Comparison of ENCODE assay signal across 2 cellular contexts in the genomic region with DNA sequence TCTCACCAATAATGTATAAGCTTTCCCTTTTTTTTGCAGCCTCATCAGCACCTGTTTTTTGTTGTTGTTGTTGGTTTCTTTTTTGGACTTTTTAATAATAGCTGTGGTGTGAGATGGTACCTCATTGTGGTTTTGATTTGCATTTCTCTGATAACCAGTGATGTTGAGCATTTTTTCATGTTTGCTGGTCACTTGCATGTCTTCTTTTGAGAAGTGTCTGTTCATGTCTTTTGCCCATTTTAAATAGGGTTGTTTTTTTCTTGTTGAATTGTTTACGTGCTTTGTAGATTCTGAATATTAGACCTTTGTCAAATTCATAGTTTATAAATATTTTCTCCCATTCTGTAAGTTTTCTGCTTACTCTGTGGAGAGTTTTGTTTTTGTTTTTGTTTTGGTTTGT.
A peak's percentile ranks its signal among the peaks of the same experiment; 100 is the strongest.
TF ChIP-seq lines count a peak whose summit lies in the region.

No MANE protein-coding gene starts in this region.

TF ChIP-seq in HCT116, 20 proteins besides CTCF, POLR2A, EP300 and RAD21:
- TF ChIP-seq SP1 (IDR thresholded peaks at IDR 0.05; ENCODE audit: low read depth) = no peak
- no peak for TF ChIP-seq ZFX (IDR thresholded peaks at IDR 0.05)
- 0 out of 2 replicates have a peak, but pooled peaks have one; percentile 33 for TF ChIP-seq CBX3 (IDR thresholded peaks at IDR 0.05; ENCODE audit: low read depth)
- TF ChIP-seq, protein P1, sequence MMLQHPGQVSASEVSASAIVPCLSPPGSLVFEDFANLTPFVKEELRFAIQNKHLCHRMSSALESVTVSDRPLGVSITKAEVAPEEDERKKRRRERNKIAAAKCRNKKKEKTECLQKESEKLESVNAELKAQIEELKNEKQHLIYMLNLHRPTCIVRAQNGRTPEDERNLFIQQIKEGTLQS (IDR thresholded peaks at IDR 0.05) = no peak
TF ChIP-seq in HCT116: peak in this region for 1.

TF ChIP-seq in K562, 482 proteins besides CTCF, POLR2A, EP300 and RAD21:
- no peak for TF ChIP-seq CHD4 (IDR thresholded peaks at IDR 0.05; ENCODE audit: insufficient read depth, insufficient replicate concordance, low read depth, low read length, poor library complexity, severe bottlenecking)
- TF ChIP-seq, protein P2, sequence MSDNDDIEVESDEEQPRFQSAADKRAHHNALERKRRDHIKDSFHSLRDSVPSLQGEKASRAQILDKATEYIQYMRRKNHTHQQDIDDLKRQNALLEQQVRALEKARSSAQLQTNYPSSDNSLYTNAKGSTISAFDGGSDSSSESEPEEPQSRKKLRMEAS (CRISPR knock-in tag; IDR thresholded peaks at IDR 0.05) = no peak
- TF ChIP-seq SRF (CRISPR knock-in tag; IDR thresholded peaks at IDR 0.05) = no peak
- no peak for TF ChIP-seq STAT5A (IDR thresholded peaks at IDR 0.05; ENCODE audit: borderline replicate concordance, low read length)
- TF ChIP-seq BMI1 (IDR thresholded peaks at IDR 0.05; ENCODE audit: low read length) = no peak
- TF ChIP-seq SAFB (IDR thresholded peaks at IDR 0.05; ENCODE audit: borderline replicate concordance, low read depth, low read length) = no peak
- TF ChIP-seq, protein P3, sequence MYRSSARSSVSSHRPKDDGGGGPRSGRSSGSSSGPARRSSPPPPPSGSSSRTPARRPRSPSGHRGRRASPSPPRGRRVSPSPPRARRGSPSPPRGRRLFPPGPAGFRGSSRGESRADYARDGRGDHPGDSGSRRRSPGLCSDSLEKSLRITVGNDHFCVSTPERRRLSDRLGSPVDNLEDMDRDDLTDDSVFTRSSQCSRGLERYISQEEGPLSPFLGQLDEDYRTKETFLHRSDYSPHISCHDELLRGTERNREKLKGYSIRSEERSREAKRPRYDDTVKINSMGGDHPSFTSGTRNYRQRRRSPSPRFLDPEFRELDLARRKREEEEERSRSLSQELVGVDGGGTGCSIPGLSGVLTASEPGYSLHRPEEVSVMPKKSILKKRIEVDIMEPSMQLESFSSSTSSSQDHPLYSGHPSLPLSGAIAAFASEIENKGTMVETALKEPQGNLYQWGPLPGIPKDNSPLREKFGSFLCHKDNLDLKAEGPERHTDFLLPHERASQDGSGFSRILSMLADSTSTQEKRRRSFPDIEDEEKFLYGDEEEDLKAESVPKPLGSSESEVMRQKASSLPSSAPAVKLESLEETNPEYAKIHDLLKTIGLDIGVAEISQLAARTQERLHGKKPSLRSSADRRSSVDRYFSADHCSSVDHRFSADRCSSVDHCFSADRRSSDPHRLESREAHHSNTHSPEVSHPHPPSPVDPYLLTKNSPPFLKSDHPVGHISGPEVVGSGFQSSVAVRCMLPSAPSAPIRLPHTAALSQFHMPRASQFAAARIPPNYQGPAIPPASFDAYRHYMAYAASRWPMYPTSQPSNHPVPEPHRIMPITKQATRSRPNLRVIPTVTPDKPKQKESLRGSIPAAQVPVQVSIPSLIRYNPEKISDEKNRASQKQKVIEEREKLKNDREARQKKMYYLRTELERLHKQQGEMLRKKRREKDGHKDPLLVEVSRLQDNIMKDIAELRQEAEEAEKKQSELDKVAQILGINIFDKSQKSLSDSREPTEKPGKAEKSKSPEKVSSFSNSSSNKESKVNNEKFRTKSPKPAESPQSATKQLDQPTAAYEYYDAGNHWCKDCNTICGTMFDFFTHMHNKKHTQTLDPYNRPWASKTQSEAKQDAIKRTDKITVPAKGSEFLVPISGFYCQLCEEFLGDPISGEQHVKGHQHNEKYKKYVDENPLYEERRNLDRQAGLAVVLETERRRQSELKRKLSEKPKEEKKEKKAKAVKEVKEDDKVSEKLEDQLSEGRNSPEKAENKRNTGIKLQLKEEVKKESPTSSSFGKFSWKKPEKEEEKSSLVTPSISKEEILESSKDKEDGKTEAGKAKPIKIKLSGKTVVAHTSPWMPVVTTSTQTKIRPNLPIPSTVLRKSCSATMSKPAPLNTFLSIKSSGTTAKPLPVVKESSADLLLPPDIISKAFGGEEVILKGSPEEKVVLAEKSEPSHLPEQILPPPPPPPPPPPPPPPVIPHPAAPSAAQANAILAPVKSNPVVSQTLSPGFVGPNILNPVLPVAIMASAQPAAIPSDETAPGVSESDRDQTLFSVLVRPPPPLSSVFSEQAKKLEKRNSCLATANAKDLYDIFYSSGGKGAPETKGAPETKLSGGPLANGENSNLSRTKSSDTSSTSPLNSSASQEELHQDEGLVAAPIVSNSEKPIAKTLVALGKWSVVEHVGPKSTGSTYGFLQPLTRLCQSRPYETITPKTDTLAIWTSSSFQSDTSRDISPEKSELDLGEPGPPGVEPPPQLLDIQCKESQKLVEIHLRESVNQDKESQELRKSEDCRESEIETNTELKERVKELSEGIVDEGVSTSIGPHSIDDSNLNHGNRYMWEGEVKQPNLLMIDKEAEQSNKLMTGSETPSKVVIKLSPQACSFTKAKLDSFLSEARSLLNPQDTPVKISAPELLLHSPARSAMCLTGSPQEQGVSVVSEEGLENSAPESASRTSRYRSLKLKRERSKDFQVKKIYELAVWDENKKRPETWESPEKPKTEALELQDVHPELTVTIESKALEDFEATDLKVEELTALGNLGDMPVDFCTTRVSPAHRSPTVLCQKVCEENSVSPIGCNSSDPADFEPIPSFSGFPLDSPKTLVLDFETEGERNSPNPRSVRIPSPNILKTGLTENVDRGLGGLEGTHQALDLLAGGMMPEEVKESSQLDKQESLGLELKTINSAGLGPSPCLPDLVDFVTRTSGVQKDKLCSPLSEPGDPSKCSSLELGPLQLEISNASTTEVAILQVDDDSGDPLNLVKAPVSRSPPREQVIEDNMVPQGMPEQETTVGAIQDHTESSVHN (IDR thresholded peaks at IDR 0.05; ENCODE audit: borderline replicate concordance in 1 of 2, low read depth in 1 of 2) = no peak
- no peak for TF ChIP-seq ADNP (tag; IDR thresholded peaks at IDR 0.05)
- TF ChIP-seq, protein P4, sequence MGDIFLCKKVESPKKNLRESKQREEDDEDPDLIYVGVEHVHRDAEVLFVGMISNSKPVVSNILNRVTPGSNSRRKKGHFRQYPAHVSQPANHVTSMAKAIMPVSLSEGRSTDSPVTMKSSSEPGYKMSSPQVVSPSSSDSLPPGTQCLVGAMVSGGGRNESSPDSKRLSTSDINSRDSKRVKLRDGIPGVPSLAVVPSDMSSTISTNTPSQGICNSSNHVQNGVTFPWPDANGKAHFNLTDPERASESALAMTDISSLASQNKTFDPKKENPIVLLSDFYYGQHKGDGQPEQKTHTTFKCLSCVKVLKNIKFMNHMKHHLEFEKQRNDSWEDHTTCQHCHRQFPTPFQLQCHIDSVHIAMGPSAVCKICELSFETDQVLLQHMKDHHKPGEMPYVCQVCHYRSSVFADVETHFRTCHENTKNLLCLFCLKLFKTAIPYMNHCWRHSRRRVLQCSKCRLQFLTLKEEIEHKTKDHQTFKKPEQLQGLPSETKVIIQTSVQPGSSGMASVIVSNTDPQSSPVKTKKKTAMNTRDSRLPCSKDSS (IDR thresholded peaks at IDR 0.05; ENCODE audit: low read depth, partially characterized antibody) = peak; percentile 75
- no peak for TF ChIP-seq U2AF2 (optimal IDR thresholded peaks at IDR 0.05; ENCODE audit: low read depth, low read length)
- no peak for TF ChIP-seq KDM2B (CRISPR knock-in tag; IDR thresholded peaks at IDR 0.05)
- no peak for TF ChIP-seq ZNF780A (CRISPR knock-in tag; IDR thresholded peaks at IDR 0.05)
- TF ChIP-seq HNRNPUL1 (IDR thresholded peaks at IDR 0.05; ENCODE audit: low read length) = no peak
- TF ChIP-seq, protein P5, sequence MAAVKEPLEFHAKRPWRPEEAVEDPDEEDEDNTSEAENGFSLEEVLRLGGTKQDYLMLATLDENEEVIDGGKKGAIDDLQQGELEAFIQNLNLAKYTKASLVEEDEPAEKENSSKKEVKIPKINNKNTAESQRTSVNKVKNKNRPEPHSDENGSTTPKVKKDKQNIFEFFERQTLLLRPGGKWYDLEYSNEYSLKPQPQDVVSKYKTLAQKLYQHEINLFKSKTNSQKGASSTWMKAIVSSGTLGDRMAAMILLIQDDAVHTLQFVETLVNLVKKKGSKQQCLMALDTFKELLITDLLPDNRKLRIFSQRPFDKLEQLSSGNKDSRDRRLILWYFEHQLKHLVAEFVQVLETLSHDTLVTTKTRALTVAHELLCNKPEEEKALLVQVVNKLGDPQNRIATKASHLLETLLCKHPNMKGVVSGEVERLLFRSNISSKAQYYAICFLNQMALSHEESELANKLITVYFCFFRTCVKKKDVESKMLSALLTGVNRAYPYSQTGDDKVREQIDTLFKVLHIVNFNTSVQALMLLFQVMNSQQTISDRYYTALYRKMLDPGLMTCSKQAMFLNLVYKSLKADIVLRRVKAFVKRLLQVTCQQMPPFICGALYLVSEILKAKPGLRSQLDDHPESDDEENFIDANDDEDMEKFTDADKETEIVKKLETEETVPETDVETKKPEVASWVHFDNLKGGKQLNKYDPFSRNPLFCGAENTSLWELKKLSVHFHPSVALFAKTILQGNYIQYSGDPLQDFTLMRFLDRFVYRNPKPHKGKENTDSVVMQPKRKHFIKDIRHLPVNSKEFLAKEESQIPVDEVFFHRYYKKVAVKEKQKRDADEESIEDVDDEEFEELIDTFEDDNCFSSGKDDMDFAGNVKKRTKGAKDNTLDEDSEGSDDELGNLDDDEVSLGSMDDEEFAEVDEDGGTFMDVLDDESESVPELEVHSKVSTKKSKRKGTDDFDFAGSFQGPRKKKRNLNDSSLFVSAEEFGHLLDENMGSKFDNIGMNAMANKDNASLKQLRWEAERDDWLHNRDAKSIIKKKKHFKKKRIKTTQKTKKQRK (IDR thresholded peaks at IDR 0.05; ENCODE audit: borderline replicate concordance, low read depth, low read length) = no peak
- TF ChIP-seq TRIM28 (IDR thresholded peaks at IDR 0.05) = peak; percentile 89
- TF ChIP-seq TEAD1 (CRISPR knock-in tag; IDR thresholded peaks at IDR 0.05) = no peak
- TF ChIP-seq, protein P6, sequence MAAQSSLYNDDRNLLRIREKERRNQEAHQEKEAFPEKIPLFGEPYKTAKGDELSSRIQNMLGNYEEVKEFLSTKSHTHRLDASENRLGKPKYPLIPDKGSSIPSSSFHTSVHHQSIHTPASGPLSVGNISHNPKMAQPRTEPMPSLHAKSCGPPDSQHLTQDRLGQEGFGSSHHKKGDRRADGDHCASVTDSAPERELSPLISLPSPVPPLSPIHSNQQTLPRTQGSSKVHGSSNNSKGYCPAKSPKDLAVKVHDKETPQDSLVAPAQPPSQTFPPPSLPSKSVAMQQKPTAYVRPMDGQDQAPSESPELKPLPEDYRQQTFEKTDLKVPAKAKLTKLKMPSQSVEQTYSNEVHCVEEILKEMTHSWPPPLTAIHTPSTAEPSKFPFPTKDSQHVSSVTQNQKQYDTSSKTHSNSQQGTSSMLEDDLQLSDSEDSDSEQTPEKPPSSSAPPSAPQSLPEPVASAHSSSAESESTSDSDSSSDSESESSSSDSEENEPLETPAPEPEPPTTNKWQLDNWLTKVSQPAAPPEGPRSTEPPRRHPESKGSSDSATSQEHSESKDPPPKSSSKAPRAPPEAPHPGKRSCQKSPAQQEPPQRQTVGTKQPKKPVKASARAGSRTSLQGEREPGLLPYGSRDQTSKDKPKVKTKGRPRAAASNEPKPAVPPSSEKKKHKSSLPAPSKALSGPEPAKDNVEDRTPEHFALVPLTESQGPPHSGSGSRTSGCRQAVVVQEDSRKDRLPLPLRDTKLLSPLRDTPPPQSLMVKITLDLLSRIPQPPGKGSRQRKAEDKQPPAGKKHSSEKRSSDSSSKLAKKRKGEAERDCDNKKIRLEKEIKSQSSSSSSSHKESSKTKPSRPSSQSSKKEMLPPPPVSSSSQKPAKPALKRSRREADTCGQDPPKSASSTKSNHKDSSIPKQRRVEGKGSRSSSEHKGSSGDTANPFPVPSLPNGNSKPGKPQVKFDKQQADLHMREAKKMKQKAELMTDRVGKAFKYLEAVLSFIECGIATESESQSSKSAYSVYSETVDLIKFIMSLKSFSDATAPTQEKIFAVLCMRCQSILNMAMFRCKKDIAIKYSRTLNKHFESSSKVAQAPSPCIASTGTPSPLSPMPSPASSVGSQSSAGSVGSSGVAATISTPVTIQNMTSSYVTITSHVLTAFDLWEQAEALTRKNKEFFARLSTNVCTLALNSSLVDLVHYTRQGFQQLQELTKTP (IDR thresholded peaks at IDR 0.05; ENCODE audit: low read depth in 1 of 2, partially characterized antibody in 2 of 2) = peak in 1 of 2 experiments; percentile 100
- TF ChIP-seq TAF7 (tag; IDR thresholded peaks at IDR 0.05) = no peak
- TF ChIP-seq, protein P7, sequence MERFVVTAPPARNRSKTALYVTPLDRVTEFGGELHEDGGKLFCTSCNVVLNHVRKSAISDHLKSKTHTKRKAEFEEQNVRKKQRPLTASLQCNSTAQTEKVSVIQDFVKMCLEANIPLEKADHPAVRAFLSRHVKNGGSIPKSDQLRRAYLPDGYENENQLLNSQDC (CRISPR knock-in tag; IDR thresholded peaks at IDR 0.05) = no peak
- TF ChIP-seq, protein P8, sequence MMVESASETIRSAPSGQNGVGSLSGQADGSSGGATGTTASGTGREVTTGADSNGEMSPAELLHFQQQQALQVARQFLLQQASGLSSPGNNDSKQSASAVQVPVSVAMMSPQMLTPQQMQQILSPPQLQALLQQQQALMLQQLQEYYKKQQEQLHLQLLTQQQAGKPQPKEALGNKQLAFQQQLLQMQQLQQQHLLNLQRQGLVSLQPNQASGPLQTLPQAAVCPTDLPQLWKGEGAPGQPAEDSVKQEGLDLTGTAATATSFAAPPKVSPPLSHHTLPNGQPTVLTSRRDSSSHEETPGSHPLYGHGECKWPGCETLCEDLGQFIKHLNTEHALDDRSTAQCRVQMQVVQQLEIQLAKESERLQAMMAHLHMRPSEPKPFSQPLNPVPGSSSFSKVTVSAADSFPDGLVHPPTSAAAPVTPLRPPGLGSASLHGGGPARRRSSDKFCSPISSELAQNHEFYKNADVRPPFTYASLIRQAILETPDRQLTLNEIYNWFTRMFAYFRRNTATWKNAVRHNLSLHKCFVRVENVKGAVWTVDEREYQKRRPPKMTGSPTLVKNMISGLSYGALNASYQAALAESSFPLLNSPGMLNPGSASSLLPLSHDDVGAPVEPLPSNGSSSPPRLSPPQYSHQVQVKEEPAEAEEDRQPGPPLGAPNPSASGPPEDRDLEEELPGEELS (CRISPR knock-in tag; IDR thresholded peaks at IDR 0.05; ENCODE audit: borderline replicate concordance) = no peak
- TF ChIP-seq KLF1 (tag; IDR thresholded peaks at IDR 0.05) = no peak
- TF ChIP-seq, protein P9, sequence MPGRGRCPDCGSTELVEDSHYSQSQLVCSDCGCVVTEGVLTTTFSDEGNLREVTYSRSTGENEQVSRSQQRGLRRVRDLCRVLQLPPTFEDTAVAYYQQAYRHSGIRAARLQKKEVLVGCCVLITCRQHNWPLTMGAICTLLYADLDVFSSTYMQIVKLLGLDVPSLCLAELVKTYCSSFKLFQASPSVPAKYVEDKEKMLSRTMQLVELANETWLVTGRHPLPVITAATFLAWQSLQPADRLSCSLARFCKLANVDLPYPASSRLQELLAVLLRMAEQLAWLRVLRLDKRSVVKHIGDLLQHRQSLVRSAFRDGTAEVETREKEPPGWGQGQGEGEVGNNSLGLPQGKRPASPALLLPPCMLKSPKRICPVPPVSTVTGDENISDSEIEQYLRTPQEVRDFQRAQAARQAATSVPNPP (IDR thresholded peaks at IDR 0.05; ENCODE audit: borderline replicate concordance, insufficient read depth, insufficient read length) = no peak
- no peak for TF ChIP-seq MBD2 (IDR thresholded peaks at IDR 0.05; ENCODE audit: borderline replicate concordance, low read depth)
- TF ChIP-seq TRIM24 (IDR thresholded peaks at IDR 0.05) = peak; percentile 36 to 66; a peak in 2 of 4 replicates
